Comparison of ENCODE assay signal across 8 cellular contexts in genomic region chr1:201480231-201481003, GRCh38. TPM values are rescaled to one million over a fixed set of nuclear protein-coding genes. Genes with fewer than 3 reads are reported as not detected.
DNase-seq lines count a peak whose midpoint lies in the region; ATAC-seq and TF ChIP-seq lines count a peak whose summit lies in the region.

No MANE protein-coding gene starts in this region.

- peaks cover 23 to 28% (median 27%) of the 10 kb centered on the region in 4 donors for H3K36me3 ChIP-seq in esophagus muscularis mucosa
- peaks cover 0 to 16% (median 0%) of the 10 kb centered on the region in 3 experiments for H3K36me3 ChIP-seq in naive thymus-derived CD4-positive, alpha-beta T cell (ENCODE audit: control insufficient read depth in 2 of 3, insufficient read depth in 3 of 3, low read length in 3 of 3)

- peaks cover 25% of the 10 kb centered on the region for H3K27me3 Mint-ChIP-seq in activated CD8-positive, alpha-beta memory T cell treated with anti-CD3 and anti-CD28 coated beads, Interleukin-2, amount 10 ng/mL, durations not matched to agents 7 days and 5 days
- peaks cover 22 to 31% (median 28%) of the 10 kb centered on the region in 5 donors for H3K27me3 Mint-ChIP-seq in naive thymus-derived CD4-positive, alpha-beta T cell

- peak overlapping the region; percentile 61 for H3K27ac Mint-ChIP-seq in activated CD8-positive, alpha-beta memory T cell treated with anti-CD3 and anti-CD28 coated beads, Interleukin-2, amount 10 ng/mL, durations not matched to agents 7 days and 5 days
- peak overlapping the region in 1 of 9 donors; percentile 15 for H3K27ac Mint-ChIP-seq in naive thymus-derived CD4-positive, alpha-beta T cell

- intact Hi-C loops in esophagus muscularis mucosa (cut with DNase I) = loop anchor here (1.0 kb wide), 1 partner anchor 32 kb away; no protein-coding TSS in a partner anchor
- intact Hi-C loops in naive thymus-derived CD4-positive, alpha-beta T cell (cut with micrococcal nuclease) = loop anchor here (1.0 to 10.0 kb wide), 6 partner anchors 11 to 664 kb away; partner anchors contain the start of genes ARL8A (in 1 of the 2) and PHLDA3 (in 1 of the 2)

- CTCF ChIA-PET in activated CD8-positive, alpha-beta memory T cell treated with anti-CD3 and anti-CD28 coated beads, Interleukin-2, amount 10 ng/mL, durations not matched to agents 7 days and 5 days (lab: Charles Lee) = interaction anchor here (0.8 to 17.6 kb wide), 13 partner anchors 8 to 130 kb away, joined by 3 to 597 read pairs (median 10); partner anchors contain the start of genes CSRP1 and PHLDA3
- CTCF ChIA-PET in naive thymus-derived CD4-positive, alpha-beta T cell (lab: Charles Lee) = interaction anchor here (0.6 to 14.3 kb wide), 8 partner anchors 9 to 267 kb away, joined by 3 to 215 read pairs (median 8); partner anchors contain the start of gene CSRP1

- H3K4me3 ChIP-seq in esophagus muscularis mucosa = peak overlapping the region; percentile 36 to 55 (median 44)
- H3K4me3 ChIP-seq in naive thymus-derived CD4-positive, alpha-beta T cell (ENCODE audit: low read length) = peak overlapping the region; percentile 48

- no peak for TF ChIP-seq EP300 in esophagus muscularis mucosa (IDR thresholded peaks at IDR 0.05)

- peaks cover 27 to 62% (median 52%) of the 10 kb centered on the region in 4 donors for H3K4me1 ChIP-seq in esophagus muscularis mucosa
- H3K4me1 ChIP-seq in naive thymus-derived CD4-positive, alpha-beta T cell (ENCODE audit: control insufficient read depth in 2 of 2, insufficient read depth in 2 of 2, low read length in 2 of 2) = peaks cover 15 to 19% of the 10 kb centered on the region in 2 donors

- POLR2A ChIA-PET in naive thymus-derived CD4-positive, alpha-beta T cell (lab: Charles Lee) = interaction anchor here (1.3 to 1.9 kb wide), 2 partner anchors 27 to 33 kb away, joined by 3 to 10 read pairs; partner anchors contain the start of gene CSRP1

- TF ChIP-seq CTCF in esophagus muscularis mucosa (IDR thresholded peaks at IDR 0.05) = no peak

- no peaks in the 10 kb centered on the region for H3K27me3 ChIP-seq in esophagus muscularis mucosa
- peaks cover 0 to 14% of the 10 kb centered on the region in 2 donors for H3K27me3 ChIP-seq in naive thymus-derived CD4-positive, alpha-beta T cell (ENCODE audit: control insufficient read depth in 2 of 2, insufficient read depth in 2 of 2, low read length in 2 of 2)

- DNase-seq in AG20443 (ENCODE audit: low spot score) (peak; percentile 76), NCI-H774 (lab: John Stamatoyannopoulos, UW) (peak; percentile 88), esophagus muscularis mucosa (ENCODE audit: extremely low spot score) (no peak), substantia nigra (lab: John Stamatoyannopoulos, UW) (peak in 14 of 49 donors; percentile 24 to 72 (median 45))
- DNase-seq in activated CD8-positive, alpha-beta memory T cell treated with anti-CD3 and anti-CD28 coated beads, Interleukin-2, amount 10 ng/mL, durations not matched to agents 7 days and 5 days = peak; percentile 87
- DNase-seq in naive thymus-derived CD4-positive, alpha-beta T cell = peak in 6 of 9 donors; percentile 12 to 72 (median 24)

- H3K9me3 ChIP-seq in esophagus muscularis mucosa = no peaks in the 10 kb centered on the region
- no peaks in the 10 kb centered on the region for H3K9me3 ChIP-seq in naive thymus-derived CD4-positive, alpha-beta T cell (ENCODE audit: control insufficient read depth in 2 of 3, low read length in 3 of 3)

- no peaks in the 10 kb centered on the region for H3K36me3 Mint-ChIP-seq in activated CD8-positive, alpha-beta memory T cell treated with anti-CD3 and anti-CD28 coated beads, Interleukin-2, amount 10 ng/mL, durations not matched to agents 7 days and 5 days
- H3K36me3 Mint-ChIP-seq in naive thymus-derived CD4-positive, alpha-beta T cell = peaks cover 0 to 3% (median 0%) of the 10 kb centered on the region in 5 donors

- H3K4me3 Mint-ChIP-seq in activated CD8-positive, alpha-beta memory T cell treated with anti-CD3 and anti-CD28 coated beads, Interleukin-2, amount 10 ng/mL, durations not matched to agents 7 days and 5 days = peak overlapping the region; percentile 67
- peak overlapping the region; percentile 54 to 84 (median 76) for H3K4me3 Mint-ChIP-seq in naive thymus-derived CD4-positive, alpha-beta T cell

- peak; percentile 26 for TF ChIP-seq POLR2A in esophagus muscularis mucosa (IDR thresholded peaks at IDR 0.05; ENCODE audit: low read depth)

- no peaks in the 10 kb centered on the region for H3K9me3 Mint-ChIP-seq in activated CD8-positive, alpha-beta memory T cell treated with anti-CD3 and anti-CD28 coated beads, Interleukin-2, amount 10 ng/mL, durations not matched to agents 7 days and 5 days (ENCODE audit: low read depth)
- peaks cover 0 to 1% (median 0%) of the 10 kb centered on the region in 11 donors for H3K9me3 Mint-ChIP-seq in naive thymus-derived CD4-positive, alpha-beta T cell

- WGBS in esophagus muscularis mucosa = 12% methylated on average over 26 of the region's 37 CpGs

- peak overlapping the region; percentile 93 to 99 (median 97) for H3K27ac ChIP-seq in esophagus muscularis mucosa (replicated peaks in 1 of 4)
- H3K27ac ChIP-seq in naive thymus-derived CD4-positive, alpha-beta T cell (ENCODE audit: low read depth, low read length) = no peak overlapping the region
- peak overlapping the region; percentile 97 for H3K27ac ChIP-seq in substantia nigra (ENCODE audit: low read depth, low read length, poor library complexity, severe bottlenecking)

- peak; percentile 45 for ATAC-seq in GM19043 (IDR thresholded peaks at IDR 0.05; ENCODE audit: low read depth, unreplicated experiment)
- ATAC-seq in HG03378 (IDR thresholded peaks at IDR 0.05; ENCODE audit: unreplicated experiment) = peak; percentile 43
- ATAC-seq in activated CD8-positive, alpha-beta memory T cell treated with anti-CD3 and anti-CD28 coated beads, Interleukin-2, amount 10 ng/mL, durations not matched to agents 7 days and 5 days = peak; percentile 79
- peak; percentile 68 for ATAC-seq in naive thymus-derived CD4-positive, alpha-beta T cell

- peaks cover 37% of the 10 kb centered on the region for H3K4me1 Mint-ChIP-seq in activated CD8-positive, alpha-beta memory T cell treated with anti-CD3 and anti-CD28 coated beads, Interleukin-2, amount 10 ng/mL, durations not matched to agents 7 days and 5 days
- H3K4me1 Mint-ChIP-seq in naive thymus-derived CD4-positive, alpha-beta T cell = peaks cover 8 to 27% (median 22%) of the 10 kb centered on the region in 7 donors

RNA-seq across cellular contexts. Expression of gene PHLDA3, which starts 11.4 kb away (rescaled TPM):
- 10 to 100 TPM; 12.9 to 23.5 TPM for total RNA-seq in activated CD8-positive, alpha-beta memory T cell treated with anti-CD3 and anti-CD28 coated beads, Interleukin-2, amount 10 ng/mL, durations not matched to agents 7 days and 5 days
- total RNA-seq in esophagus muscularis mucosa = 100 to 1,000 TPM in 2 of 4 donors, 10 to 100 TPM in 2; 63.5 to 158 (median 106) TPM
- total RNA-seq in naive thymus-derived CD4-positive, alpha-beta T cell = 10 to 100 TPM in 1 of 5 experiments, 1 to 10 TPM in 2, under 1 TPM in 2; 0.19 to 22.4 (median 1.1) TPM
- polyA plus RNA-seq in naive thymus-derived CD4-positive, alpha-beta T cell = under 1 TPM in 1 of 2 donors, not detected in 1; 0.13 TPM

RNA-seq across cellular contexts. Expression of gene CSRP1, which starts 26.5 kb away (rescaled TPM):
- total RNA-seq in activated CD8-positive, alpha-beta memory T cell treated with anti-CD3 and anti-CD28 coated beads, Interleukin-2, amount 10 ng/mL, durations not matched to agents 7 days and 5 days = 10 to 100 TPM; 71.7 to 78.3 TPM
- 1,000 to 10,000 TPM; 3,645 to 7,984 (median 5,321) TPM for total RNA-seq in esophagus muscularis mucosa
- total RNA-seq in naive thymus-derived CD4-positive, alpha-beta T cell = 10 to 100 TPM; 24.2 to 83.1 (median 37.7) TPM
- polyA plus RNA-seq in naive thymus-derived CD4-positive, alpha-beta T cell = 10 to 100 TPM; 43.6 to 52.0 TPM

RNA-seq across cellular contexts. Expression of gene NAV1, which starts 58.5 kb away (rescaled TPM):
- total RNA-seq in activated CD8-positive, alpha-beta memory T cell treated with anti-CD3 and anti-CD28 coated beads, Interleukin-2, amount 10 ng/mL, durations not matched to agents 7 days and 5 days = 1 to 10 TPM; 1.4 to 2.8 TPM
- total RNA-seq in esophagus muscularis mucosa = 10 to 100 TPM; 12.9 to 35.5 (median 21.9) TPM
- 10 to 100 TPM in 1 of 5 experiments, 1 to 10 TPM in 4; 2.3 to 10.8 (median 4.4) TPM for total RNA-seq in naive thymus-derived CD4-positive, alpha-beta T cell
- under 1 TPM; 0.18 to 0.91 TPM for polyA plus RNA-seq in naive thymus-derived CD4-positive, alpha-beta T cell

RNA-seq across cellular contexts. Expression of gene TNNI1, which starts 58.9 kb away (rescaled TPM):
- total RNA-seq in activated CD8-positive, alpha-beta memory T cell treated with anti-CD3 and anti-CD28 coated beads, Interleukin-2, amount 10 ng/mL, durations not matched to agents 7 days and 5 days = not detected
- under 1 TPM in 1 of 4 donors, not detected in 3; 0.06 TPM for total RNA-seq in esophagus muscularis mucosa
- not detected for total RNA-seq in naive thymus-derived CD4-positive, alpha-beta T cell
- polyA plus RNA-seq in naive thymus-derived CD4-positive, alpha-beta T cell = not detected

Comparison
In these comparisons a context has a peak if more than half of its experiments do, and no peak if none do; other contexts are left out.
1. RNA of gene CSRP1, which starts 26.5 kb away (total RNA-seq): 3,645 to 7,984 TPM in esophagus muscularis mucosa; 71.7 to 78.3 TPM in activated CD8-positive, alpha-beta memory T cell treated with anti-CD3 and anti-CD28 coated beads, Interleukin-2, amount 10 ng/mL, durations not matched to agents 7 days and 5 days and 24.2 to 83.1 TPM in naive thymus-derived CD4-positive, alpha-beta T cell; every median in the first group is over 10 times any median in the second.
2. Peak in every context shown above with its lines, with median percentiles within 50 percentile points of each other: ATAC-seq.